25 cellular contexts compared by ENCODE assay signal in genomic region chr1:86146566-86146965, GRCh38. TPM values are rescaled to one million over a fixed set of nuclear protein-coding genes. Genes with fewer than 3 reads are reported as not detected.
DNase-seq lines count a peak whose midpoint lies in the region; ATAC-seq, FAIRE-seq and TF ChIP-seq lines count a peak whose summit lies in the region.
"Had no signal": no experiment of that assay in that cellular context is flagged by ENCODE, and none has a peak within 500 bp of the region (broad histone marks: within the 10 kb centered on the region; RNA-seq: fewer than 3 reads in every experiment).

No MANE protein-coding gene starts in this region.

- peak in 1 of 3 experiments; percentile 30; a peak in 1 of 6 replicates for TF ChIP-seq CTCF in HCT116 (IDR thresholded peaks at IDR 0.05 in 2 of 3, conservative IDR thresholded peaks at IDR 0.05 in 1 of 3; ENCODE audit: borderline replicate concordance in 1 of 3, insufficient read depth in 1 of 3, low read depth in 2 of 3, low read length in 2 of 3)
- peak; percentile 29 for TF ChIP-seq CTCF in fibroblast of pulmonary artery (IDR thresholded peaks at IDR 0.05; ENCODE audit: low read length, missing control alignments)

- H3K4me1 Mint-ChIP-seq in activated CD4-positive, alpha-beta T cell treated with anti-CD3 and anti-CD28 coated beads for 36 hours, result no peaks in the 10 kb centered on the region
- H3K4me1 Mint-ChIP-seq: memory B cell had no signal

- H3K9me3 Mint-ChIP-seq in activated CD4-positive, alpha-beta T cell treated with anti-CD3 and anti-CD28 coated beads for 36 hours (ENCODE audit: low read depth), result no peaks in the 10 kb centered on the region
- H3K9me3 Mint-ChIP-seq: activated T-helper 2 cell treated with anti-CD3 and anti-CD28 coated beads, Interferon-gamma antibody, Interleukin-2, Interleukin-4, amounts not matched to agents 10 μg/mL and 5 μg/mL and 100 μg/mL, durations not matched to agents 14 hours and 24 hours and 36 hours; memory B cell; type B pancreatic cell had no signal

- no peaks in the 10 kb centered on the region for H3K79me2 ChIP-seq in HCT116 (ENCODE audit: insufficient read depth, low read length)

- H2AFZ ChIP-seq in HCT116 (ENCODE audit: low read depth, low read length, poor library complexity, severe bottlenecking), result no peak overlapping the region

- H3K9ac ChIP-seq in HCT116 (ENCODE audit: low read length), result no peak overlapping the region

- no peaks in the 10 kb centered on the region for H3K36me3 ChIP-seq in HCT116 (ENCODE audit: control insufficient read depth in 1 of 2, insufficient read depth in 2 of 2, low read length in 2 of 2)
- H3K36me3 ChIP-seq: ovary, right lobe of liver had no signal

- DNase-seq in HCT116 (ENCODE audit: low read depth, low spot score) (no peak), RCC 7860 (ENCODE audit: low spot score) (no peak), fibroblast of pulmonary artery (ENCODE audit: low read depth) (no peak), EL (no peak)
- no peak for DNase-seq in activated CD4-positive, alpha-beta T cell treated with anti-CD3 and anti-CD28 coated beads for 36 hours
- DNase-seq: activated CD4-positive, alpha-beta T cell treated with anti-CD3 and anti-CD28 coated beads for 48 hours; cerebellar nuclear complex; DMS 273 treated with DMSO at 0.1 percent for 48 hours; GDM1; H7; head of caudate nucleus; NCI-H526; ovary; right lobe of liver; SIG-M5; stimulated activated CD4-positive, alpha-beta T cell treated with anti-CD3 and anti-CD28 coated beads, Interleukin-15, amount 100 ng/mL, for 24 hours; stimulated activated CD8-positive, alpha-beta memory T cell treated with anti-CD3 and anti-CD28 coated beads, Interleukin-4, amount 100 ng/mL, for 48 hours had no signal

- H3K27me3 Mint-ChIP-seq in activated CD4-positive, alpha-beta T cell treated with anti-CD3 and anti-CD28 coated beads for 36 hours, result peaks cover 3% of the 10 kb centered on the region

- no peaks in the 10 kb centered on the region for H3K27me3 ChIP-seq in HCT116 (ENCODE audit: insufficient read depth, low read length)
- H3K27me3 ChIP-seq: ovary, right lobe of liver had no signal

- intact Hi-C loops in HCT116 (cut with micrococcal nuclease), result no loop called here
- intact Hi-C loops in activated CD4-positive, alpha-beta T cell treated with anti-CD3 and anti-CD28 coated beads for 36 hours (cut with DNase I, micrococcal nuclease), result no loop called here

- no peak overlapping the region for H3K4me3 ChIP-seq in HCT116 (replicated peaks in 1 of 2; ENCODE audit: low read depth in 1 of 2, low read length in 2 of 2)
- H3K4me3 ChIP-seq in fibroblast of pulmonary artery (replicated peaks; ENCODE audit: low read depth, low read length), result no peak overlapping the region
- H3K4me3 ChIP-seq: ovary, right lobe of liver had no signal

- no peaks in the 10 kb centered on the region for H3K9me3 ChIP-seq in HCT116 (ENCODE audit: control insufficient read depth in 1 of 2, insufficient read depth in 1 of 2, low read depth in 1 of 2, low read length in 2 of 2)
- H3K9me3 ChIP-seq: ovary, right lobe of liver had no signal

- no peak overlapping the region for H3K4me3 Mint-ChIP-seq in activated CD4-positive, alpha-beta T cell treated with anti-CD3 and anti-CD28 coated beads for 36 hours
- H3K4me3 Mint-ChIP-seq: activated naive CD8-positive, alpha-beta T cell; memory B cell; type B pancreatic cell had no signal

- H3K36me3 Mint-ChIP-seq in activated CD4-positive, alpha-beta T cell treated with anti-CD3 and anti-CD28 coated beads for 36 hours (ENCODE audit: low read depth), result no peaks in the 10 kb centered on the region
- H3K36me3 Mint-ChIP-seq: activated naive CD8-positive, alpha-beta T cell; memory B cell; type B pancreatic cell had no signal

- no peak for ATAC-seq in HCT116
- ATAC-seq in HG02571 (IDR thresholded peaks at IDR 0.05; ENCODE audit: unreplicated experiment), result no peak
- ATAC-seq in HG02623 (IDR thresholded peaks at IDR 0.05; ENCODE audit: unreplicated experiment), result no peak
- no peak for ATAC-seq in activated CD4-positive, alpha-beta T cell treated with anti-CD3 and anti-CD28 coated beads for 36 hours
- ATAC-seq: right lobe of liver had no signal

- H3K27ac Mint-ChIP-seq in activated CD4-positive, alpha-beta T cell treated with anti-CD3 and anti-CD28 coated beads for 36 hours, result no peak overlapping the region
- H3K27ac Mint-ChIP-seq: activated naive CD8-positive, alpha-beta T cell; activated T-helper 2 cell treated with anti-CD3 and anti-CD28 coated beads, Interferon-gamma antibody, Interleukin-2, Interleukin-4, amounts not matched to agents 10 μg/mL and 5 μg/mL and 100 μg/mL, durations not matched to agents 14 hours and 24 hours and 36 hours; memory B cell; type B pancreatic cell had no signal

- FAIRE-seq in A204.1 (lab: Jason Lieb, UNC) (peak; percentile 76), RCC 7860 (lab: Jason Lieb, UNC) (peak; percentile 30)
- FAIRE-seq: GM18507 had no signal

- RAD21 ChIA-PET in HCT116 (lab: Charles Lee; ENCODE audit: low non-redundant PET in 1 of 2, low total read pairs in 2 of 2, uncharacterized antibody in 2 of 2, unreplicated experiment in 2 of 2), result no interaction called here

- no peak overlapping the region for H3K4me2 ChIP-seq in HCT116 (ENCODE audit: low read length)

- no peak overlapping the region for H3K27ac ChIP-seq in HCT116 (ENCODE audit: low read depth, low read length)
- H3K27ac ChIP-seq: ovary, right lobe of liver had no signal

- TF ChIP-seq RAD21 in HCT116 (IDR thresholded peaks at IDR 0.05; ENCODE audit: low read depth), result 0 out of 2 replicates have a peak, but pooled peaks have one; percentile 4

- POLR2A ChIA-PET in HCT116 (lab: Charles Lee), result no interaction called here
- POLR2A ChIA-PET in activated CD4-positive, alpha-beta T cell treated with anti-CD3 and anti-CD28 coated beads for 36 hours (lab: Charles Lee), result no interaction called here

- H4K20me1 ChIP-seq in HCT116 (ENCODE audit: insufficient read depth), result no peaks in the 10 kb centered on the region

- BruUV-seq in HCT116 (replicated peaks; lab: Mats Ljungman, UMichigan), result no TSS peak

- CTCF ChIA-PET in HCT116 (lab: Charles Lee), result interaction anchor here (1.0 kb wide), 1 partner anchor 128 kb away, joined by 3 read pairs; no protein-coding TSS in a partner anchor
- CTCF ChIA-PET in activated CD4-positive, alpha-beta T cell treated with anti-CD3 and anti-CD28 coated beads for 36 hours (lab: Charles Lee), result interaction anchor here (0.6 kb wide), 1 partner anchor 73 kb away, joined by 3 read pairs; no protein-coding TSS in a partner anchor

- no peaks in the 10 kb centered on the region for H3K9me2 ChIP-seq in HCT116 (ENCODE audit: insufficient read depth)

- no peak for TF ChIP-seq POLR2A in HCT116 (IDR thresholded peaks at IDR 0.05; ENCODE audit: borderline replicate concordance, extremely low read depth, insufficient read depth, insufficient read length)

- H3K4me1 ChIP-seq in HCT116 (ENCODE audit: control insufficient read depth in 1 of 2, insufficient read depth in 2 of 2, low read length in 2 of 2), result no peaks in the 10 kb centered on the region
- H3K4me1 ChIP-seq: right lobe of liver had no signal

TF ChIP-seq in HCT116, 20 proteins besides CTCF, POLR2A, EP300 and RAD21:
- TF ChIP-seq EZH2phosphoT487 (IDR thresholded peaks at IDR 0.05; ENCODE audit: borderline replicate concordance) (no peak), CBX3 (IDR thresholded peaks at IDR 0.05; ENCODE audit: low read depth) (no peak), SP1 (IDR thresholded peaks at IDR 0.05; ENCODE audit: low read depth) (no peak), EGR1 (IDR thresholded peaks at IDR 0.05; ENCODE audit: low read depth) (no peak), SRF (IDR thresholded peaks at IDR 0.05; ENCODE audit: low read depth) (no peak)

RNA-seq across cellular contexts. Expression of gene COL24A1, which starts 10.0 kb away (rescaled TPM):
- not detected for total RNA-seq in HCT116 (2021; ENCODE audit: unreplicated experiment)
- polyA plus RNA-seq in HCT116 (2012), result 0.03 TPM in 1 of 2 replicates, not detected in the other
- total RNA-seq in activated CD4-positive, alpha-beta T cell treated with anti-CD3 and anti-CD28 coated beads for 36 hours, result not detected
- total RNA-seq: activated T-helper 2 cell treated with anti-CD3 and anti-CD28 coated beads, Interferon-gamma antibody, Interleukin-2, Interleukin-4, amounts not matched to agents 10 μg/mL and 5 μg/mL and 100 μg/mL, durations not matched to agents 14 hours and 24 hours and 36 hours had no signal
